In genomic region chr5:178286226-178287090, GRCh38 we compare ENCODE assay signal across 19 cellular contexts. TPM values are rescaled to one million over a fixed set of nuclear protein-coding genes. Genes with fewer than 3 reads are reported as not detected.
DNase-seq lines count a peak whose midpoint lies in the region; ATAC-seq and TF ChIP-seq lines count a peak whose summit lies in the region.
"Had no signal": no experiment of that assay in that cellular context is flagged by ENCODE, and none has a peak within 500 bp of the region (broad histone marks: within the 10 kb centered on the region; RNA-seq: fewer than 3 reads in every experiment).

No MANE protein-coding gene starts in this region.

- H3K36me3 ChIP-seq in psoas muscle (ENCODE audit: insufficient read depth in 1 of 2, low read depth in 1 of 2) (no peaks in the 10 kb centered on the region), gastrocnemius medialis (no peaks in the 10 kb centered on the region)
- H3K36me3 ChIP-seq: SJCRH30 had no signal

- in situ Hi-C loops in gastrocnemius medialis (cut with MboI; ENCODE audit: low sequenced_read_pairs in 4 of 4) = loop anchor here in 2 of 4 donors (10.0 to 25.0 kb wide), 3 partner anchors 268 to 1201 kb away; no protein-coding TSS in a partner anchor

- H3K36me3 Mint-ChIP-seq in CD14-positive monocyte = no peaks in the 10 kb centered on the region

- no peak overlapping the region for H3K27ac Mint-ChIP-seq in CD14-positive monocyte
- H3K27ac Mint-ChIP-seq: CD4-positive, alpha-beta T cell; HFFc6 had no signal

- H3K4me1 Mint-ChIP-seq in CD14-positive monocyte = peaks cover 13% of the 10 kb centered on the region

- peak overlapping the region; percentile 23 for H3K27ac ChIP-seq in adipose tissue (ENCODE audit: low read depth, low read length)
- no peak overlapping the region for H3K27ac ChIP-seq in psoas muscle
- no peak overlapping the region for H3K27ac ChIP-seq in gastrocnemius medialis
- H3K27ac ChIP-seq: 22Rv1, SJCRH30 had no signal

- peaks cover 4 to 9% (median 6%) of the 10 kb centered on the region in 7 donors for H3K9me3 Mint-ChIP-seq in CD14-positive monocyte

- 73 to 86% (median 81%) methylated on average over 31 to 34 of the region's 34 CpGs for WGBS in adipose tissue, 3 donors
- 77 to 79% (median 78%) methylated on average over 34 of the region's 34 CpGs for WGBS in psoas muscle, 3 donors

- H3K4me3 Mint-ChIP-seq in CD14-positive monocyte = no peak overlapping the region
- H3K4me3 Mint-ChIP-seq: CD4-positive, alpha-beta T cell; HFFc6 had no signal

- peaks cover 12% of the 10 kb centered on the region for H3K9me3 ChIP-seq in psoas muscle
- peaks cover 0 to 8% (median 6%) of the 10 kb centered on the region in 3 donors for H3K9me3 ChIP-seq in gastrocnemius medialis
- H3K9me3 ChIP-seq: SJCRH30 had no signal

- H3K27me3 ChIP-seq in psoas muscle (ENCODE audit: insufficient read depth in 3 of 3, low read length in 2 of 3) (peaks cover 0 to 30% (median 5%) of the 10 kb centered on the region in 3 donors), gastrocnemius medialis (peaks cover 0 to 19% (median 15%) of the 10 kb centered on the region in 3 donors)

- ATAC-seq in psoas muscle (no peak), gastrocnemius medialis (no peak), HG03342 (IDR thresholded peaks at IDR 0.05; ENCODE audit: unreplicated experiment) (no peak)
- ATAC-seq: K562 had no signal

- H3K27me3 Mint-ChIP-seq in CD14-positive monocyte (ENCODE audit: low read depth in 3 of 3) = peaks cover 0 to 4% (median 0%) of the 10 kb centered on the region in 3 donors

- TF ChIP-seq POLR2A in gastrocnemius medialis (IDR thresholded peaks at IDR 0.05) = no peak

- no peak overlapping the region for H3K4me3 ChIP-seq in psoas muscle
- no peak overlapping the region for H3K4me3 ChIP-seq in gastrocnemius medialis
- H3K4me3 ChIP-seq: K562, SJCRH30 had no signal

- no peak for TF ChIP-seq CTCF in CD14-positive monocyte (IDR thresholded peaks at IDR 0.05)
- no peak for TF ChIP-seq CTCF in psoas muscle (IDR thresholded peaks at IDR 0.05)
- TF ChIP-seq CTCF in gastrocnemius medialis (IDR thresholded peaks at IDR 0.05 in 4 of 5, conservative IDR thresholded peaks at IDR 0.05 in 1 of 5) = no peak

- intact Hi-C loops in CD14-positive monocyte (cut with micrococcal nuclease) (no loop called here), psoas muscle (cut with DNase I) (loop anchor here in 1 of 2 donors (10.0 kb wide), 1 partner anchor 298 kb away; no protein-coding TSS in a partner anchor), gastrocnemius medialis (cut with DNase I; ENCODE audit: low total_unique reads) (loop anchor here (10.0 kb wide), 1 partner anchor 448 kb away; the partner anchor contains the start of gene ZNF354A)

- DNase-seq in NCI-H1417 (lab: John Stamatoyannopoulos, UW) (peak in 2 of 3 experiments; percentile 2 to 9), NCI-H1417 treated with DMSO at 0.1 percent for 48 hours (lab: John Stamatoyannopoulos, UW) (no peak), CD14-positive monocyte (ENCODE audit: low spot score) (peak; percentile 41), psoas muscle (peak; percentile 5 to 46), gastrocnemius medialis (no peak)
- DNase-seq in stimulated activated CD4-positive, alpha-beta T cell treated with anti-CD3 and anti-CD28 coated beads, Interleukin-15, amount 100 ng/mL, for 24 hours = no peak
- DNase-seq: CD4-positive, alpha-beta T cell; DMS153; H7; HFFc6; NCI-H1092 treated with DMSO at 0.1 percent for 48 hours; NCI-H1930; NCI-H446; NCI-H526 treated with DMSO at 0.1 percent for 48 hours; SJCRH30 had no signal

- H3K4me1 ChIP-seq in psoas muscle (peaks cover 4% of the 10 kb centered on the region), gastrocnemius medialis (peaks cover 2 to 9% of the 10 kb centered on the region in 2 donors)
- H3K4me1 ChIP-seq: SJCRH30 had no signal

RNA-seq across cellular contexts. Expression of gene PHYKPL, which starts 53.9 kb away (rescaled TPM):
- polyA plus RNA-seq in CD14-positive monocyte = 10 to 100 TPM; 39.2 to 43.0 TPM
- polyA plus RNA-seq in adipose tissue = 10 to 100 TPM; 32.0 to 76.5 (median 65.5) TPM
- total RNA-seq in psoas muscle = 10 to 100 TPM; 43.2 to 51.6 (median 45.2) TPM
- 10 to 100 TPM; 22.3 to 43.9 (median 27.5) TPM for polyA plus RNA-seq in psoas muscle
- 10 to 100 TPM; 25.0 to 54.6 (median 33.7) TPM for total RNA-seq in gastrocnemius medialis

Comparison
In these comparisons a context has a peak if more than half of its experiments do, and no peak if none do; other contexts are left out.
1. DNase-seq: peak in NCI-H1417 (2 of 3), CD14-positive monocyte (single experiment) and psoas muscle (2 of 2); none in NCI-H1417 treated with DMSO at 0.1 percent for 48 hours (single experiment), stimulated activated CD4-positive, alpha-beta T cell treated with anti-CD3 and anti-CD28 coated beads, Interleukin-15, amount 100 ng/mL, for 24 hours (single experiment) and gastrocnemius medialis (0 of 2).